1 cellular context compared by ENCODE assay signal in the genomic region with DNA sequence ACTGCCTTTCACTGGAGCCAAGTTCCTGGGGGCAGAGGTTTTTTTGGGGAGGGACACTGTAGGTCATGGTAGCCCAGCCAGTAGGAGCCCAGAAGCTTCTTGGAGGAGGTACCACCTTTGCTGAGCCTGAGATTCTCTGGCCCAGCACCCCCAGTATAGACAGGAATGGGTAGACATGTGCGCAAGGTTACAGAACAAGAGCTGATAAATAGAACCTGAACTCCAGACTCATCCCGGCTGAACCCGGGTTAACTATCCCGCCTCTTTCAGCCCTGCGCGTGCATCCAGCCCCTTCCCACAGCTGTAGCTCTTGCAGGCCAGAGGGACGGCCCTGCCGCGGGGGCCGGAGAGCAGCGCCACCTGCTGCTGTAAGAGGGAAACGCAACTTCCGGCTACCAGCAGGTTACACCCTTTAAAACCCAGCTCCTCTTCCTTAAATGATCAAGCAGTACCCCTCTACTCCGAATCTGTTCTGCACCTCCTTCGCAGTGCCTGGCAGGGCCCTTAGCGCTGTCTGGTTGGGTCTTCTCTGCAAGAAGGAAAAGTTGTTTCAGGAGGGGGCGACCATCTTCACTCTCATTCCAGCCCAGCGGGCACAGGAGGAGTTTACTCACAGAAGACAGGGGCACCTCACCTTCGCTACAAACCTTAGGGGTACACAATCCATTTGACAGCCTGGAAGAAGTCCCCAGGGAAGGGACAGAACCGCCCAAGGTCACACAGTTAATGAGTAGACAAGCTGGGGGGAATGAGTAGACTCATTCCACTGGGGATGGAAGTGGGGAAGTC.
TF ChIP-seq lines count a peak whose summit lies in the region.

No MANE protein-coding gene starts in this region.

TF ChIP-seq in HepG2, 621 proteins besides CTCF, POLR2A, EP300 and RAD21 (continued from another document and continues in another):
- peak; percentile 84 for TF ChIP-seq HOXA3 (CRISPR knock-in tag; IDR thresholded peaks at IDR 0.05)
- peak; percentile 87 for TF ChIP-seq ZNF263 (CRISPR knock-in tag; IDR thresholded peaks at IDR 0.05)
- TF ChIP-seq ZNF607 (CRISPR knock-in tag; IDR thresholded peaks at IDR 0.05; ENCODE audit: borderline replicate concordance): peak; percentile 92
- peak; percentile 82 for TF ChIP-seq SAP130 (CRISPR knock-in tag; IDR thresholded peaks at IDR 0.05; ENCODE audit: low read depth)
- no peak for TF ChIP-seq ZNF530 (CRISPR knock-in tag; IDR thresholded peaks at IDR 0.05; ENCODE audit: low read depth)
- peak; percentile 88 for TF ChIP-seq SNAI1 (CRISPR knock-in tag; IDR thresholded peaks at IDR 0.05; ENCODE audit: borderline replicate concordance)
- TF ChIP-seq RXRA (CRISPR knock-in tag; IDR thresholded peaks at IDR 0.05): peak; percentile 67
- TF ChIP-seq ZNF33A (CRISPR knock-in tag; IDR thresholded peaks at IDR 0.05; ENCODE audit: borderline replicate concordance): 0 out of 2 replicates have a peak, but pooled peaks have one; percentile 29
- peak; percentile 59; the same call in 1 of the 2 replicates for TF ChIP-seq SOX13 (IDR thresholded peaks at IDR 0.05)
- peak in 1 of 2 experiments; percentile 57; a peak in 2 of 4 replicates for TF ChIP-seq SOX13 (CRISPR knock-in tag; conservative IDR thresholded peaks at IDR 0.05 in 1 of 2, IDR thresholded peaks at IDR 0.05 in 1 of 2)
- peak; percentile 95; the same call in 1 of the 2 replicates for TF ChIP-seq ZNF234 (CRISPR knock-in tag; conservative IDR thresholded peaks at IDR 0.05)
- TF ChIP-seq PBX2 (CRISPR knock-in tag; IDR thresholded peaks at IDR 0.05): no peak
- peak; percentile 64 for TF ChIP-seq CBFB (CRISPR knock-in tag; IDR thresholded peaks at IDR 0.05)
- TF ChIP-seq ESRRA (CRISPR knock-in tag; IDR thresholded peaks at IDR 0.05; ENCODE audit: low read depth): peak; percentile 86
- TF ChIP-seq E2F2 (CRISPR knock-in tag; IDR thresholded peaks at IDR 0.05; ENCODE audit: borderline replicate concordance): peak; percentile 95; the same call in 1 of the 2 replicates
- TF ChIP-seq ZNF143 (CRISPR knock-in tag; IDR thresholded peaks at IDR 0.05): peak; percentile 59; the same call in 1 of the 2 replicates
- peak; percentile 77 for TF ChIP-seq CBX5 (CRISPR knock-in tag; IDR thresholded peaks at IDR 0.05; ENCODE audit: borderline replicate concordance)
- TF ChIP-seq ZNF780A (CRISPR knock-in tag; IDR thresholded peaks at IDR 0.05): no peak
- peak; percentile 54 for TF ChIP-seq RNF2 (conservative IDR thresholded peaks at IDR 0.05; ENCODE audit: low read depth)
- TF ChIP-seq TBL1XR1 (IDR thresholded peaks at IDR 0.05; ENCODE audit: borderline replicate concordance, low read length, partially characterized antibody): peak; percentile 63
- TF ChIP-seq MTERF4 (CRISPR knock-in tag; IDR thresholded peaks at IDR 0.05): peak; percentile 80; the same call in 1 of the 2 replicates
- TF ChIP-seq, protein P1, sequence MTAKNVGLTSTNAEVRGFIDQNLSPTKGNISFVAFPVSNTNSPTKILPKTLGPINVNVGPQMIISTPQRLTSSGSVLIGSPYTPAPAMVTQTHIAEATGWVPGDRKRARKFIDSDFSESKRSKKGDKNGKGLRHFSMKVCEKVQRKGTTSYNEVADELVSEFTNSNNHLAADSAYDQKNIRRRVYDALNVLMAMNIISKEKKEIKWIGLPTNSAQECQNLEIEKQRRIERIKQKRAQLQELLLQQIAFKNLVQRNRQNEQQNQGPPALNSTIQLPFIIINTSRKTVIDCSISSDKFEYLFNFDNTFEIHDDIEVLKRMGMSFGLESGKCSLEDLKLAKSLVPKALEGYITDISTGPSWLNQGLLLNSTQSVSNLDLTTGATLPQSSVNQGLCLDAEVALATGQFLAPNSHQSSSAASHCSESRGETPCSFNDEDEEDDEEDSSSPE (CRISPR knock-in tag; IDR thresholded peaks at IDR 0.05): peak; percentile 94
- no peak for TF ChIP-seq RBAK (CRISPR knock-in tag; IDR thresholded peaks at IDR 0.05)
- TF ChIP-seq ARID3A (IDR thresholded peaks at IDR 0.05; ENCODE audit: low read depth, low read length): peak; percentile 33; the same call in 1 of the 2 replicates
- peak; percentile 60 for TF ChIP-seq CEBPG (CRISPR knock-in tag; IDR thresholded peaks at IDR 0.05)
- TF ChIP-seq, protein P2, sequence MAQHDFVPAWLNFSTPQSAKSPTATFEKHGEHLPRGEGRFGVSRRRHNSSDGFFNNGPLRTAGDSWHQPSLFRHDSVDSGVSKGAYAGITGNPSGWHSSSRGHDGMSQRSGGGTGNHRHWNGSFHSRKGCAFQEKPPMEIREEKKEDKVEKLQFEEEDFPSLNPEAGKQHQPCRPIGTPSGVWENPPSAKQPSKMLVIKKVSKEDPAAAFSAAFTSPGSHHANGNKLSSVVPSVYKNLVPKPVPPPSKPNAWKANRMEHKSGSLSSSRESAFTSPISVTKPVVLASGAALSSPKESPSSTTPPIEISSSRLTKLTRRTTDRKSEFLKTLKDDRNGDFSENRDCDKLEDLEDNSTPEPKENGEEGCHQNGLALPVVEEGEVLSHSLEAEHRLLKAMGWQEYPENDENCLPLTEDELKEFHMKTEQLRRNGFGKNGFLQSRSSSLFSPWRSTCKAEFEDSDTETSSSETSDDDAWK (CRISPR knock-in tag; IDR thresholded peaks at IDR 0.05): no peak
- TF ChIP-seq, protein P3, sequence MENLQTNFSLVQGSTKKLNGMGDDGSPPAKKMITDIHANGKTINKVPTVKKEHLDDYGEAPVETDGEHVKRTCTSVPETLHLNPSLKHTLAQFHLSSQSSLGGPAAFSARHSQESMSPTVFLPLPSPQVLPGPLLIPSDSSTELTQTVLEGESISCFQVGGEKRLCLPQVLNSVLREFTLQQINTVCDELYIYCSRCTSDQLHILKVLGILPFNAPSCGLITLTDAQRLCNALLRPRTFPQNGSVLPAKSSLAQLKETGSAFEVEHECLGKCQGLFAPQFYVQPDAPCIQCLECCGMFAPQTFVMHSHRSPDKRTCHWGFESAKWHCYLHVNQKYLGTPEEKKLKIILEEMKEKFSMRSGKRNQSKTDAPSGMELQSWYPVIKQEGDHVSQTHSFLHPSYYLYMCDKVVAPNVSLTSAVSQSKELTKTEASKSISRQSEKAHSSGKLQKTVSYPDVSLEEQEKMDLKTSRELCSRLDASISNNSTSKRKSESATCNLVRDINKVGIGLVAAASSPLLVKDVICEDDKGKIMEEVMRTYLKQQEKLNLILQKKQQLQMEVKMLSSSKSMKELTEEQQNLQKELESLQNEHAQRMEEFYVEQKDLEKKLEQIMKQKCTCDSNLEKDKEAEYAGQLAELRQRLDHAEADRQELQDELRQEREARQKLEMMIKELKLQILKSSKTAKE (CRISPR knock-in tag; IDR thresholded peaks at IDR 0.05; ENCODE audit: borderline replicate concordance): peak; percentile 67; the same call in 1 of the 2 replicates
- peak; percentile 57; the same call in 1 of the 2 replicates for TF ChIP-seq NCOA2 (CRISPR knock-in tag; IDR thresholded peaks at IDR 0.05)
- TF ChIP-seq, protein P4, sequence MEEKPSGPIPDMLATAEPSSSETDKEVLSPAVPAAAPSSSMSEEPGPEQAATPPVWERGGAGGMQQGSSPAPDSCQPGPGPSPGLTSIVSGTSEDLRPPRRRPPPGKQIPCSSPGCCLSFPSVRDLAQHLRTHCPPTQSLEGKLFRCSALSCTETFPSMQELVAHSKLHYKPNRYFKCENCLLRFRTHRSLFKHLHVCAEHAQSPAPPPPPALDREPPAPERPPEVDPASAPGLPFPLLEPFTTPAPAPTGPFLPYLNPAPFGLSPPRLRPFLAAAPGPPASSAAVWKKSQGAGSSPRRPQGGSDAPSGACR (CRISPR knock-in tag; IDR thresholded peaks at IDR 0.05): peak; percentile 86
- TF ChIP-seq GATAD1 (CRISPR knock-in tag; IDR thresholded peaks at IDR 0.05): peak; percentile 75
- no peak for TF ChIP-seq SMARCC2 (IDR thresholded peaks at IDR 0.05)
- peak; percentile 84 for TF ChIP-seq SKI (IDR thresholded peaks at IDR 0.05; ENCODE audit: partially characterized antibody)
- no peak for TF ChIP-seq ZBTB8A (CRISPR knock-in tag; IDR thresholded peaks at IDR 0.05; ENCODE audit: borderline replicate concordance, low read depth)
- peak; percentile 27; the same call in 1 of the 2 replicates for TF ChIP-seq USF2 (IDR thresholded peaks at IDR 0.05; ENCODE audit: low read depth, low read length)
- 0 out of 2 replicates have a peak, but pooled peaks have one; percentile 8 for TF ChIP-seq USF2 (CRISPR knock-in tag; IDR thresholded peaks at IDR 0.05; ENCODE audit: borderline replicate concordance)
- peak; percentile 51; the same call in 1 of the 2 replicates for TF ChIP-seq PHF8 (CRISPR knock-in tag; IDR thresholded peaks at IDR 0.05)
- TF ChIP-seq PAXIP1 (CRISPR knock-in tag; conservative IDR thresholded peaks at IDR 0.05): peak; percentile 65
- peak; percentile 92 for TF ChIP-seq ZNF580 (CRISPR knock-in tag; IDR thresholded peaks at IDR 0.05; ENCODE audit: borderline replicate concordance, low read depth)
- peak; percentile 73; the same call in 1 of the 2 replicates for TF ChIP-seq ZSCAN12 (CRISPR knock-in tag; IDR thresholded peaks at IDR 0.05)
- TF ChIP-seq ZNF720 (CRISPR knock-in tag; IDR thresholded peaks at IDR 0.05): no peak
- TF ChIP-seq ZNF598 (CRISPR knock-in tag; IDR thresholded peaks at IDR 0.05; ENCODE audit: borderline replicate concordance): peak; percentile 77; the same call in 1 of the 2 replicates
- peak; percentile 22; the same call in 1 of the 2 replicates for TF ChIP-seq ZNF121 (CRISPR knock-in tag; IDR thresholded peaks at IDR 0.05)
